In genomic region chr2:102331311-102331980, GRCh38 we compare ENCODE assay signal across 1 cellular context.
TF ChIP-seq lines count a peak whose summit lies in the region.

No MANE protein-coding gene starts in this region.

TF ChIP-seq in WTC11, 78 proteins besides CTCF, POLR2A, EP300 and RAD21 (continued from another document):
- TF ChIP-seq ATF3 (CRISPR knock-in tag; conservative IDR thresholded peaks at IDR 0.05): no peak
- TF ChIP-seq PREB (CRISPR knock-in tag; IDR thresholded peaks at IDR 0.05; ENCODE audit: borderline replicate concordance): no peak
- no peak for TF ChIP-seq GRHL2 (CRISPR knock-in tag; IDR thresholded peaks at IDR 0.05; ENCODE audit: insufficient replicate concordance, severe bottlenecking)
- TF ChIP-seq ELF4 (CRISPR knock-in tag; IDR thresholded peaks at IDR 0.05; ENCODE audit: low read depth): no peak
- no peak for TF ChIP-seq E2F1 (CRISPR knock-in tag; IDR thresholded peaks at IDR 0.05)
- TF ChIP-seq CREB1 (CRISPR knock-in tag; IDR thresholded peaks at IDR 0.05): no peak
- no peak for TF ChIP-seq HMGA2 (CRISPR knock-in tag; IDR thresholded peaks at IDR 0.05)
- no peak for TF ChIP-seq RELA (CRISPR knock-in tag; IDR thresholded peaks at IDR 0.05; ENCODE audit: borderline replicate concordance)
- TF ChIP-seq ZNF396 (CRISPR knock-in tag; IDR thresholded peaks at IDR 0.05; ENCODE audit: borderline replicate concordance): no peak
- TF ChIP-seq OVOL2 (CRISPR knock-in tag; IDR thresholded peaks at IDR 0.05; ENCODE audit: borderline replicate concordance): no peak
- TF ChIP-seq ZNF425 (CRISPR knock-in tag; conservative IDR thresholded peaks at IDR 0.05): no peak
- no peak for TF ChIP-seq ESRRA (CRISPR knock-in tag; IDR thresholded peaks at IDR 0.05; ENCODE audit: borderline replicate concordance)
- no peak for TF ChIP-seq ERG (CRISPR knock-in tag; IDR thresholded peaks at IDR 0.05)
- no peak for TF ChIP-seq USF2 (CRISPR knock-in tag; IDR thresholded peaks at IDR 0.05)
- no peak for TF ChIP-seq SMAD3 (CRISPR knock-in tag; IDR thresholded peaks at IDR 0.05; ENCODE audit: borderline replicate concordance)
- no peak for TF ChIP-seq SP1 (CRISPR knock-in tag; conservative IDR thresholded peaks at IDR 0.05)
